22 cellular contexts compared by ENCODE assay signal in the genomic region with DNA sequence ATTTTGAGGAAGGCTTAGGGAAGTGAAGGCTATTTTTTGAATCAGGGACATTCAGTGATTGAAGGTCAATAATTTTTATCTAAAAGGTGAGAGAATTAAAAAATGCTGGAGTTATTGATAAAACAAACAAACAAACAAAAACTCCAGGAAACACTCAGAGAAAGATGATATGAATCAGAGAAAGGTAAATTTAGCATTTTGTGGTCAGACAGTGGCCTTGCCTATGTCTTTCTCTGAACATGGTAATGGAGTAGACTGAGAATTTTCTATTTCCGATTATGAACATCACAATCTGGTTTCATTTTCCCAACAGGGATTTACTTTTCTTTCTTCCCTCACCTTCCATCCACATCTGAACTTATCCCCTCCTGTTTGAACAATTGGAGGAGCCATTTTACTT.
A peak's percentile ranks its signal among the peaks of the same experiment; 100 is the strongest.
DNase-seq lines count a peak whose midpoint lies in the region; ATAC-seq, FAIRE-seq and TF ChIP-seq lines count a peak whose summit lies in the region.
"Had no signal": no experiment of that assay in that cellular context is flagged by ENCODE, and none has a peak within 500 bp of the region (broad histone marks: within the 10 kb centered on the region; RNA-seq: fewer than 3 reads in every experiment).

No MANE protein-coding gene starts in this region.

- 87% methylated on average over 1 of the region's 1 CpG; no CpG with 5 or more reads in 1 of the 2 experiments for WGBS in H1 (ENCODE audit: extremely low coverage in 1 of 2, insufficient coverage in 1 of 2, insufficient read length in 1 of 2, insufficient replicate concordance in 2 of 2, low coverage in 1 of 2, low lambda C conversion rate in 2 of 2, missing lambda C conversion rate in 1 of 2), 2 experiments

- peak; percentile 60 for FAIRE-seq in GM18507 (lab: Jason Lieb, UNC)
- no peak for FAIRE-seq in H1 (lab: Jason Lieb, UNC)
- FAIRE-seq: HTR-8/SVneo, K562 had no signal

- H2BK120ac ChIP-seq in H1 (replicated peaks; ENCODE audit: low read depth, low read length), result no peak overlapping the region

- H2BK15ac ChIP-seq in H1 (ENCODE audit: low read length), result no peak overlapping the region

- no peak overlapping the region for H2AFZ ChIP-seq in H1 (ENCODE audit: low read length)

- peaks cover 0 to 2% of the 10 kb centered on the region in 2 experiments; a peak in 1 of 4 replicates for H3K9me3 ChIP-seq in H1 (ENCODE audit: insufficient read depth in 2 of 2, low read depth in 1 of 2, low read length in 1 of 2)
- H3K9me3 ChIP-seq: BE2C had no signal

- H3K27ac ChIP-seq in H1 (ENCODE audit: low read depth, low read length), result no peak overlapping the region
- H3K27ac ChIP-seq: HL-60 had no signal

- no peak overlapping the region for H2AK5ac ChIP-seq in H1 (ENCODE audit: low read depth, low read length)

- no peak overlapping the region for H3K4me3 ChIP-seq in H1 (ENCODE audit: extremely low read depth in 1 of 4, insufficient read depth in 2 of 4, low read depth in 3 of 4, low read length in 4 of 4)
- H3K4me3 ChIP-seq: K562 had no signal

- H4K8ac ChIP-seq in H1 (ENCODE audit: extremely low read depth, insufficient read depth, low read length), result no peak overlapping the region

- POLR2A ChIA-PET in H1 (lab: Charles Lee; ENCODE audit: partially characterized antibody), result no interaction called here

- H3K56ac ChIP-seq in H1 (replicated peaks; ENCODE audit: insufficient read length, low read depth, low read length), result peak overlapping the region; percentile 39

- TF ChIP-seq POLR2A in H1 (IDR thresholded peaks at IDR 0.05; ENCODE audit: control extremely low read depth in 1 of 2, low read depth in 2 of 2, low read length in 2 of 2), result no peak

- no peaks in the 10 kb centered on the region for H3K23me2 ChIP-seq in H1 (ENCODE audit: low read depth, low read length)

- no peaks in the 10 kb centered on the region for H3K79me2 ChIP-seq in H1 (ENCODE audit: control insufficient read depth in 1 of 2, insufficient read depth in 2 of 2, low read length in 2 of 2)

- no peak for TF ChIP-seq RAD21 in H1 (IDR thresholded peaks at IDR 0.05 in 1 of 2, conservative IDR thresholded peaks at IDR 0.05 in 1 of 2; ENCODE audit: low read depth in 2 of 2, low read length in 2 of 2)

- no peaks in the 10 kb centered on the region for H3K4me1 ChIP-seq in H1 (replicated peaks in 1 of 4; ENCODE audit: control insufficient read depth in 3 of 4, insufficient read depth in 4 of 4, low read length in 3 of 4)
- H3K4me1 ChIP-seq: BE2C had no signal

- no peak overlapping the region for H2BK12ac ChIP-seq in H1 (ENCODE audit: low read depth, low read length)

- CTCF ChIA-PET in H1 (lab: Charles Lee; ENCODE audit: partially characterized antibody), result no interaction called here

- H3K27me3 ChIP-seq in H1 (replicated peaks in 1 of 4; ENCODE audit: control insufficient read depth in 3 of 4, extremely low read depth in 1 of 4, insufficient read depth in 3 of 4, low read length in 3 of 4), result no peaks in the 10 kb centered on the region
- H3K27me3 ChIP-seq: BE2C had no signal

- ATAC-seq in HG03432 (IDR thresholded peaks at IDR 0.05; ENCODE audit: unreplicated experiment), result peak; percentile 32
- ATAC-seq: K562 had no signal

- no peak overlapping the region for H3K14ac ChIP-seq in H1 (ENCODE audit: insufficient read length)

- H3K4ac ChIP-seq in H1 (replicated peaks; ENCODE audit: insufficient read length, low read depth, low read length), result no peak overlapping the region

- H4K5ac ChIP-seq in H1 (ENCODE audit: insufficient read length, low read depth, low read length), result no peak overlapping the region

- no peak overlapping the region for H3K23ac ChIP-seq in H1 (ENCODE audit: insufficient read length)

- H3K18ac ChIP-seq in H1 (ENCODE audit: extremely low read depth, low read length), result no peak overlapping the region

- no peak for TF ChIP-seq CTCF in H1 (IDR thresholded peaks at IDR 0.05; ENCODE audit: control extremely low read depth in 1 of 3, insufficient read depth in 1 of 3, low read depth in 1 of 3, low read length in 3 of 3)

- H3K79me1 ChIP-seq in H1 (ENCODE audit: low read depth, low read length), result no peaks in the 10 kb centered on the region

- H2BK5ac ChIP-seq in H1 (ENCODE audit: low read depth, low read length), result no peak overlapping the region

- no peaks in the 10 kb centered on the region; a peak in 1 of 8 replicates for H3K36me3 ChIP-seq in H1 (ENCODE audit: control insufficient read depth in 2 of 4, insufficient read depth in 4 of 4, low read length in 3 of 4)
- H3K36me3 ChIP-seq: BE2C had no signal

- no peak for DNase-seq in GM18507 (ENCODE audit: extremely low spot score, insufficient read length, low read depth)
- DNase-seq in H1 (ENCODE audit: low read depth in 1 of 2, low spot score in 2 of 2), result no peak
- DNase-seq in globus pallidus (ENCODE audit: low spot score), result no peak
- DNase-seq in SW 1271 (lab: John Stamatoyannopoulos, UW), result no peak
- DNase-seq in HPDE6-E6E7 (ENCODE audit: extremely low spot score), result no peak
- DNase-seq in effector CD4-positive, alpha-beta T cell, result no peak
- DNase-seq: BE2C; C1 segment of cervical spinal cord; CD4-positive, CD25-positive, alpha-beta regulatory T cell; CD8-positive, alpha-beta memory T cell; COR-L47; DMS 273 treated with DMSO at 0.1 percent for 48 hours; DMS53; DND-41; EL; GOT3; H9; IMR-90 had no signal

- no peak overlapping the region for H4K91ac ChIP-seq in H1 (replicated peaks; ENCODE audit: insufficient read length, low read length)

- no peak overlapping the region for H3K4me2 ChIP-seq in H1 (ENCODE audit: insufficient read depth in 1 of 2, low read depth in 2 of 2, low read length in 2 of 2)

- no peak overlapping the region for H3K9ac ChIP-seq in H1 (replicated peaks in 1 of 4; ENCODE audit: extremely low read depth in 1 of 4, low read depth in 3 of 4, low read length in 3 of 4)

- no peak overlapping the region for H2BK20ac ChIP-seq in H1 (ENCODE audit: low read length)

- H4K20me1 ChIP-seq in H1 (replicated peaks in 1 of 2; ENCODE audit: control insufficient read depth in 1 of 2, insufficient read depth in 2 of 2, low read length in 2 of 2), result no peaks in the 10 kb centered on the region

- TF ChIP-seq EP300 in H1 (IDR thresholded peaks at IDR 0.05; ENCODE audit: borderline replicate concordance in 1 of 2, low read depth in 2 of 2, low read length in 2 of 2), result no peak

TF ChIP-seq in H1, 55 proteins besides CTCF, POLR2A, EP300 and RAD21:
- TF ChIP-seq RFX5 (IDR thresholded peaks at IDR 0.05; ENCODE audit: borderline replicate concordance, low read depth, low read length) (no peak), SIX5 (IDR thresholded peaks at IDR 0.05; ENCODE audit: low read depth, low read length) (no peak), KDM4A (IDR thresholded peaks at IDR 0.05; ENCODE audit: low read depth, low read length, severe bottlenecking) (no peak), KDM5A (IDR thresholded peaks at IDR 0.05; ENCODE audit: low read length) (no peak), MAFK (IDR thresholded peaks at IDR 0.05; ENCODE audit: low read depth, low read length) (no peak), SP4 (IDR thresholded peaks at IDR 0.05; ENCODE audit: low read length) (no peak), BCL11A (IDR thresholded peaks at IDR 0.05; ENCODE audit: low read depth in 2 of 2, low read length in 2 of 2) (no peak), CBX8 (IDR thresholded peaks at IDR 0.05; ENCODE audit: borderline replicate concordance, low read depth, low read length) (no peak), TCF12 (IDR thresholded peaks at IDR 0.05; ENCODE audit: low read depth, low read length) (no peak), BACH1 (IDR thresholded peaks at IDR 0.05; ENCODE audit: low read length) (no peak), PHF8 (conservative IDR thresholded peaks at IDR 0.05; ENCODE audit: low read depth, low read length) (no peak)
- TF ChIP-seq, protein P1, sequence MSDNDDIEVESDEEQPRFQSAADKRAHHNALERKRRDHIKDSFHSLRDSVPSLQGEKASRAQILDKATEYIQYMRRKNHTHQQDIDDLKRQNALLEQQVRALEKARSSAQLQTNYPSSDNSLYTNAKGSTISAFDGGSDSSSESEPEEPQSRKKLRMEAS (IDR thresholded peaks at IDR 0.05), result no peak
